ENCODE assay signal across 10 cellular contexts in genomic region chr19:12670159-12670928, GRCh38. TPM values are rescaled to one million over a fixed set of nuclear protein-coding genes. Genes with fewer than 3 reads are reported as not detected.
DNase-seq lines count a peak whose midpoint lies in the region; ATAC-seq, FAIRE-seq and TF ChIP-seq lines count a peak whose summit lies in the region.
"Had no signal": no experiment of that assay in that cellular context is flagged by ENCODE, and none has a peak within 500 bp of the region (broad histone marks: within the 10 kb centered on the region; RNA-seq: fewer than 3 reads in every experiment).

No MANE protein-coding gene starts in this region.

- H3K9me2 ChIP-seq in PC-9 (ENCODE audit: insufficient read depth): no peaks in the 10 kb centered on the region

- H3K9me1 ChIP-seq in endothelial cell of umbilical vein (replicated peaks; ENCODE audit: control insufficient read depth, extremely low read depth, insufficient read depth, low read length): no peaks in the 10 kb centered on the region

- H4K20me1 ChIP-seq in PC-9 (ENCODE audit: insufficient read depth): no peaks in the 10 kb centered on the region
- no peaks in the 10 kb centered on the region for H4K20me1 ChIP-seq in endothelial cell of umbilical vein (replicated peaks; ENCODE audit: control insufficient read depth, extremely low read depth, insufficient read depth, low read length)

- TF ChIP-seq CTCF in PC-9 (conservative IDR thresholded peaks at IDR 0.05) (no peak), endothelial cell of umbilical vein (IDR thresholded peaks at IDR 0.05; ENCODE audit: extremely low read depth in 1 of 2, insufficient read depth in 1 of 2, low read depth in 1 of 2, low read length in 2 of 2) (no peak), neutrophil (IDR thresholded peaks at IDR 0.05) (no peak)

- H3K79me2 ChIP-seq in PC-9 (ENCODE audit: low read depth): peaks cover 39% of the 10 kb centered on the region
- peaks cover 16% of the 10 kb centered on the region for H3K79me2 ChIP-seq in endothelial cell of umbilical vein (ENCODE audit: control insufficient read depth, insufficient read depth, low read length)

- BruUV-seq in PC-9 (replicated peaks; lab: Mats Ljungman, UMichigan): no TSS peak
- no TSS peak for BruUV-seq in endothelial cell of umbilical vein (replicated peaks; lab: Mats Ljungman, UMichigan)

- peak overlapping the region; percentile 78 to 95 for H3K4me3 ChIP-seq in CD4-positive, alpha-beta memory T cell (ENCODE audit: low read length in 2 of 2)
- H3K4me3 ChIP-seq in PC-9 (peak overlapping the region; percentile 69), endothelial cell of umbilical vein (replicated peaks in 1 of 3; ENCODE audit: insufficient read depth in 1 of 3, low read depth in 1 of 3, low read length in 3 of 3) (peak overlapping the region; percentile 52 to 87 (median 83)), neutrophil (ENCODE audit: low read depth in 1 of 2, low read length in 1 of 2) (peak overlapping the region; percentile 85 to 95)

- CTCF ChIA-PET in CD4-positive, alpha-beta memory T cell (lab: Charles Lee; ENCODE audit: partially characterized antibody): interaction anchor here (0.8 to 6.7 kb wide), 8 partner anchors 25 to 107 kb away, joined by 3 to 51 read pairs (median 6); partner anchors contain the start of genes ZNF490 and ZNF791
- CTCF ChIA-PET in PC-9 (lab: Charles Lee): no interaction called here
- CTCF ChIA-PET in endothelial cell of umbilical vein (lab: Charles Lee): interaction anchor here (1.2 to 2.8 kb wide), 4 partner anchors 30 to 872 kb away, joined by 3 to 20 read pairs (median 10); partner anchors contain the start of gene ZNF491

- H3K27me3 Mint-ChIP-seq in CD4-positive, alpha-beta memory T cell: no peaks in the 10 kb centered on the region

- H3K27ac ChIP-seq in CD4-positive, alpha-beta memory T cell (ENCODE audit: low read depth, low read length): peak overlapping the region; percentile 98
- peak overlapping the region; percentile 81 for H3K27ac ChIP-seq in PC-9
- H3K27ac ChIP-seq in endothelial cell of umbilical vein (ENCODE audit: insufficient read depth, low read depth, low read length): no peak overlapping the region
- peak overlapping the region; percentile 97 for H3K27ac ChIP-seq in neutrophil

- H3F3A ChIP-seq in PC-9 (ENCODE audit: insufficient read depth, low read depth): peaks cover 35% of the 10 kb centered on the region

- H3K27me3 ChIP-seq in CD4-positive, alpha-beta memory T cell (ENCODE audit: insufficient read depth, low read length): no peaks in the 10 kb centered on the region
- H3K27me3 ChIP-seq in PC-9 (ENCODE audit: insufficient read depth, low read depth) (no peaks in the 10 kb centered on the region), endothelial cell of umbilical vein (ENCODE audit: control insufficient read depth in 2 of 2, insufficient read depth in 2 of 2, low read length in 2 of 2) (no peaks in the 10 kb centered on the region), neutrophil (no peaks in the 10 kb centered on the region)

- H3K4me1 Mint-ChIP-seq in CD4-positive, alpha-beta memory T cell: peaks cover 20 to 60% (median 43%) of the 10 kb centered on the region in 4 donors

- H3K4me2 ChIP-seq in PC-9 (peak overlapping the region; percentile 81), endothelial cell of umbilical vein (ENCODE audit: insufficient read depth, low read length) (peak overlapping the region; percentile 78)

- no peak for DNase-seq in CD4-positive, alpha-beta memory T cell
- DNase-seq in PC-9 (no peak), endothelial cell of umbilical vein (ENCODE audit: low read depth, low spot score) (no peak), NCI-H2227 (lab: John Stamatoyannopoulos, UW; ENCODE audit: unreplicated experiment) (no peak), EL (no peak), NCI-H1694 treated with DMSO at 0.1 percent for 48 hours (lab: John Stamatoyannopoulos, UW) (no peak)
- DNase-seq: stimulated activated CD4-positive, alpha-beta T cell treated with anti-CD3 and anti-CD28 coated beads, Interleukin-1b, Interleukin-23, amount 100 ng/mL, for 48 hours had no signal

- H3K9ac ChIP-seq in endothelial cell of umbilical vein (replicated peaks; ENCODE audit: extremely low read depth, insufficient read depth, low read length): peak overlapping the region; percentile 90

- H3K36me3 Mint-ChIP-seq in CD4-positive, alpha-beta memory T cell: peaks cover 16 to 43% of the 10 kb centered on the region in 2 donors

- FAIRE-seq in endothelial cell of umbilical vein (lab: Jason Lieb, UNC): no peak

- no peaks in the 10 kb centered on the region for H3K9me3 ChIP-seq in CD4-positive, alpha-beta memory T cell (ENCODE audit: control insufficient read depth in 1 of 2, low read length in 2 of 2)
- H3K9me3 ChIP-seq in PC-9 (ENCODE audit: insufficient read depth, low read depth): no peaks in the 10 kb centered on the region
- H3K9me3 ChIP-seq in endothelial cell of umbilical vein (replicated peaks; ENCODE audit: control insufficient read depth, insufficient read depth, low read length): no peaks in the 10 kb centered on the region
- H3K9me3 ChIP-seq in neutrophil: no peaks in the 10 kb centered on the region

- H3K4me1 ChIP-seq in CD4-positive, alpha-beta memory T cell (ENCODE audit: insufficient read depth, low read length): peaks cover 41% of the 10 kb centered on the region
- H3K4me1 ChIP-seq in PC-9 (replicated peaks; ENCODE audit: insufficient read depth) (peaks cover 29% of the 10 kb centered on the region), endothelial cell of umbilical vein (ENCODE audit: control insufficient read depth, extremely low read depth, insufficient read depth, low read length) (peaks cover 20% of the 10 kb centered on the region), neutrophil (ENCODE audit: control insufficient read depth in 1 of 2, insufficient read depth in 1 of 2, low read depth in 1 of 2, low read length in 1 of 2) (peaks cover 42 to 45% of the 10 kb centered on the region in 2 experiments)

- peak overlapping the region; percentile 99 to 100 (median 100) for H3K27ac Mint-ChIP-seq in CD4-positive, alpha-beta memory T cell

- H3K4me3 Mint-ChIP-seq in CD4-positive, alpha-beta memory T cell: peak overlapping the region; percentile 90 to 99 (median 96)

- ATAC-seq in GM21447 (IDR thresholded peaks at IDR 0.05; ENCODE audit: unreplicated experiment): no peak
- ATAC-seq: activated CD4-positive, CD25-positive, alpha-beta regulatory T cell treated with anti-CD3 and anti-CD28 coated beads, Interleukin-2, amount 50 U/mL, for 24 hours had no signal

- no peaks in the 10 kb centered on the region for H3K9me3 Mint-ChIP-seq in CD4-positive, alpha-beta memory T cell

- H2AFZ ChIP-seq in PC-9 (peak overlapping the region; percentile 89), endothelial cell of umbilical vein (ENCODE audit: low read depth, low read length) (no peak overlapping the region)

- POLR2A ChIA-PET in CD4-positive, alpha-beta memory T cell (lab: Charles Lee; ENCODE audit: partially characterized antibody): interaction anchor here (0.6 to 2.4 kb wide), 13 partner anchors 8 to 175 kb away, joined by 3 to 35 read pairs (median 4); partner anchors contain the start of genes DHPS, RNASEH2A, ZNF490 and ZNF791
- POLR2A ChIA-PET in PC-9 (lab: Charles Lee; ENCODE audit: unreplicated experiment) (interaction anchor here (0.7 kb wide), 1 partner anchor 337 kb away, joined by 3 read pairs; the partner anchor contains the start of gene ZNF563), endothelial cell of umbilical vein (lab: Charles Lee) (no interaction called here)

- TF ChIP-seq POLR2A in endothelial cell of umbilical vein (IDR thresholded peaks at IDR 0.05; ENCODE audit: low read depth, low read length): no peak

- peaks cover 22% of the 10 kb centered on the region for H3K36me3 ChIP-seq in CD4-positive, alpha-beta memory T cell (ENCODE audit: insufficient read depth, low read length)
- peaks cover 7% of the 10 kb centered on the region for H3K36me3 ChIP-seq in PC-9 (ENCODE audit: low read depth)
- peaks cover 3 to 16% of the 10 kb centered on the region in 2 experiments for H3K36me3 ChIP-seq in endothelial cell of umbilical vein (ENCODE audit: control insufficient read depth in 2 of 2, extremely low read depth in 1 of 2, insufficient read depth in 2 of 2, low read length in 2 of 2)
- H3K36me3 ChIP-seq in neutrophil: peaks cover 31% of the 10 kb centered on the region

- intact Hi-C loops in CD4-positive, alpha-beta memory T cell (cut with micrococcal nuclease): no loop called here
- intact Hi-C loops in PC-9 (cut with micrococcal nuclease; ENCODE audit: unreplicated experiment) (no loop called here), endothelial cell of umbilical vein (cut with micrococcal nuclease) (loop anchor here (5.0 kb wide), 1 partner anchor 683 kb away; no protein-coding TSS in a partner anchor)

- dilution Hi-C loops in endothelial cell of umbilical vein (cut with MboI; ENCODE audit: extremely low pct_ligation_motif_present, low sequenced_read_pairs): no loop called here

RNA-seq across cellular contexts. Expression of gene WDR83, which starts 3.7 kb away (rescaled TPM):
- 10 to 100 TPM; 18.3 to 19.3 TPM for total RNA-seq in CD4-positive, alpha-beta memory T cell
- 10 to 100 TPM in 1 of 2 donors, 1 to 10 TPM in 1; 9.8 to 15.7 TPM for polyA plus RNA-seq in CD4-positive, alpha-beta memory T cell
- total RNA-seq in PC-9 (2021) (12.9 and 21.2 TPM in 2 replicates), endothelial cell of umbilical vein (10.9 and 11.8 TPM in 2 replicates)
- polyA plus RNA-seq in endothelial cell of umbilical vein: 10.5 and 11.0 TPM in 2 replicates
- polyA plus RNA-seq in endothelial cell of umbilical vein (2011; cell fraction: cytosol; rRNA removed): 6.8 and 8.0 TPM in 2 replicates
- polyA plus RNA-seq in endothelial cell of umbilical vein (2011; cell fraction: nucleus; rRNA removed): 11.7 and 12.5 TPM in 2 replicates
- 8.6 and 11.4 TPM in 2 replicates for polyA plus RNA-seq in endothelial cell of umbilical vein (2012)
- 5.7 and 11.2 TPM in 2 replicates for polyA minus RNA-seq in endothelial cell of umbilical vein
- 10.2 TPM for polyA minus RNA-seq in endothelial cell of umbilical vein (2011; cell fraction: cytosol; rRNA and poly(A)+ RNA removed)
- 3.3 and 7.7 TPM in 2 replicates for polyA minus RNA-seq in endothelial cell of umbilical vein (2011; cell fraction: nucleus; rRNA and poly(A)+ RNA removed)

RNA-seq across cellular contexts. Expression of gene MAN2B1, which starts 3.8 kb away (rescaled TPM):
- total RNA-seq in CD4-positive, alpha-beta memory T cell: 100 to 1,000 TPM; 137 to 141 TPM
- 10 to 100 TPM; 45.0 to 76.4 TPM for polyA plus RNA-seq in CD4-positive, alpha-beta memory T cell
- total RNA-seq in PC-9 (2021) (41.5 and 48.2 TPM in 2 replicates), endothelial cell of umbilical vein (73.0 and 76.8 TPM in 2 replicates)
- 64.4 and 70.3 TPM in 2 replicates for polyA plus RNA-seq in endothelial cell of umbilical vein
- polyA plus RNA-seq in endothelial cell of umbilical vein (2011; cell fraction: cytosol; rRNA removed): 46.7 and 51.2 TPM in 2 replicates
- 75.6 and 93.9 TPM in 2 replicates for polyA plus RNA-seq in endothelial cell of umbilical vein (2011; cell fraction: nucleus; rRNA removed)
- 62.9 and 110 TPM in 2 replicates for polyA plus RNA-seq in endothelial cell of umbilical vein (2012)
- 25.5 and 32.1 TPM in 2 replicates for polyA minus RNA-seq in endothelial cell of umbilical vein
- polyA minus RNA-seq in endothelial cell of umbilical vein (2011; cell fraction: cytosol; rRNA and poly(A)+ RNA removed): 5.8 TPM
- 22.4 and 33.1 TPM in 2 replicates for polyA minus RNA-seq in endothelial cell of umbilical vein (2011; cell fraction: nucleus; rRNA and poly(A)+ RNA removed)

RNA-seq across cellular contexts. Expression of gene DHPS, which starts 11.3 kb away (rescaled TPM):
- total RNA-seq in CD4-positive, alpha-beta memory T cell: 100 to 1,000 TPM; 195 to 197 TPM
- polyA plus RNA-seq in CD4-positive, alpha-beta memory T cell: 10 to 100 TPM; 77.3 to 91.7 TPM
- 106 and 121 TPM in 2 replicates for total RNA-seq in PC-9 (2021)
- 68.4 and 77.4 TPM in 2 replicates for total RNA-seq in endothelial cell of umbilical vein
- 80.6 and 90.1 TPM in 2 replicates for polyA plus RNA-seq in endothelial cell of umbilical vein
- 72.2 and 76.1 TPM in 2 replicates for polyA plus RNA-seq in endothelial cell of umbilical vein (2011; cell fraction: cytosol; rRNA removed)
- 183 and 226 TPM in 2 replicates for polyA plus RNA-seq in endothelial cell of umbilical vein (2011; cell fraction: nucleus; rRNA removed)
- polyA plus RNA-seq in endothelial cell of umbilical vein (2012): 48.5 and 49.9 TPM in 2 replicates
- 50.2 and 71.2 TPM in 2 replicates for polyA minus RNA-seq in endothelial cell of umbilical vein
- polyA minus RNA-seq in endothelial cell of umbilical vein (2011; cell fraction: cytosol; rRNA and poly(A)+ RNA removed): 46.0 TPM
- polyA minus RNA-seq in endothelial cell of umbilical vein (2011; cell fraction: nucleus; rRNA and poly(A)+ RNA removed): 40.9 and 46.7 TPM in 2 replicates

RNA-seq across cellular contexts. Expression of gene GNG14, which starts 17.5 kb away (rescaled TPM):
- total RNA-seq in CD4-positive, alpha-beta memory T cell: not detected
- not detected for polyA plus RNA-seq in CD4-positive, alpha-beta memory T cell
- total RNA-seq in PC-9 (2021) (not detected in 2 replicates), endothelial cell of umbilical vein (not detected in 2 replicates)
- polyA plus RNA-seq in endothelial cell of umbilical vein: not detected in 2 replicates
- polyA plus RNA-seq in endothelial cell of umbilical vein (2011; cell fraction: cytosol; rRNA removed): not detected in 2 replicates
- not detected in 2 replicates for polyA plus RNA-seq in endothelial cell of umbilical vein (2011; cell fraction: nucleus; rRNA removed)
- polyA plus RNA-seq in endothelial cell of umbilical vein (2012): not detected in 2 replicates
- not detected in 2 replicates for polyA minus RNA-seq in endothelial cell of umbilical vein
- polyA minus RNA-seq in endothelial cell of umbilical vein (2011; cell fraction: cytosol; rRNA and poly(A)+ RNA removed): not detected
- polyA minus RNA-seq in endothelial cell of umbilical vein (2011; cell fraction: nucleus; rRNA and poly(A)+ RNA removed): not detected in 2 replicates

RNA-seq across cellular contexts. Expression of gene FBXW9, which starts 26.1 kb away (rescaled TPM):
- 1 to 10 TPM; 4.5 to 4.9 TPM for total RNA-seq in CD4-positive, alpha-beta memory T cell
- polyA plus RNA-seq in CD4-positive, alpha-beta memory T cell: 1 to 10 TPM; 4.9 to 8.1 TPM
- total RNA-seq in PC-9 (2021) (21.0 and 21.9 TPM in 2 replicates), endothelial cell of umbilical vein (11.6 and 12.4 TPM in 2 replicates)
- 19.3 and 26.4 TPM in 2 replicates for polyA plus RNA-seq in endothelial cell of umbilical vein
- 12.6 and 16.6 TPM in 2 replicates for polyA plus RNA-seq in endothelial cell of umbilical vein (2011; cell fraction: cytosol; rRNA removed)
- 14.8 and 16.9 TPM in 2 replicates for polyA plus RNA-seq in endothelial cell of umbilical vein (2011; cell fraction: nucleus; rRNA removed)
- 7.5 and 10.9 TPM in 2 replicates for polyA plus RNA-seq in endothelial cell of umbilical vein (2012)
- 5.9 and 8.0 TPM in 2 replicates for polyA minus RNA-seq in endothelial cell of umbilical vein
- polyA minus RNA-seq in endothelial cell of umbilical vein (2011; cell fraction: cytosol; rRNA and poly(A)+ RNA removed): 6.1 TPM
- polyA minus RNA-seq in endothelial cell of umbilical vein (2011; cell fraction: nucleus; rRNA and poly(A)+ RNA removed): 4.2 and 6.6 TPM in 2 replicates
